Comparison of ENCODE assay signal across 8 cellular contexts in genomic region chr14:60657609-60657983, GRCh38. TPM values are rescaled to one million over a fixed set of nuclear protein-coding genes. Genes with fewer than 3 reads are reported as not detected.
DNase-seq lines count a peak whose midpoint lies in the region; ATAC-seq and TF ChIP-seq lines count a peak whose summit lies in the region.

No MANE protein-coding gene starts in this region.

- H3K4me3 ChIP-seq in CD8-positive, alpha-beta memory T cell (ENCODE audit: low read length): no peak overlapping the region
- H3K4me3 ChIP-seq in Jurkat, Clone E6-1 (ENCODE audit: low read length): peak overlapping the region; percentile 43
- peak overlapping the region; percentile 46 for H3K4me3 ChIP-seq in ectodermal cell (ENCODE audit: insufficient read depth, low read depth, low read length)
- peak overlapping the region; percentile 42 to 59 for H3K4me3 ChIP-seq in neutrophil (ENCODE audit: low read depth in 1 of 2, low read length in 1 of 2)

- ATAC-seq in HG03354 (IDR thresholded peaks at IDR 0.05; ENCODE audit: poor library complexity, severe bottlenecking, unreplicated experiment): no peak

- TF ChIP-seq CTCF in neutrophil (IDR thresholded peaks at IDR 0.05): no peak

- CTCF ChIA-PET in CD8-positive, alpha-beta memory T cell (lab: Charles Lee): no interaction called here

- no peak overlapping the region for H3K27ac ChIP-seq in CD8-positive, alpha-beta memory T cell (ENCODE audit: low read depth, low read length)
- no peak overlapping the region for H3K27ac ChIP-seq in ectodermal cell (ENCODE audit: insufficient read depth, low read depth, low read length, poor library complexity, severe bottlenecking)
- H3K27ac ChIP-seq in neutrophil: no peak overlapping the region

- H3K27me3 ChIP-seq in CD8-positive, alpha-beta memory T cell (ENCODE audit: insufficient read depth, low read length, poor library complexity, severe bottlenecking): peaks cover 52% of the 10 kb centered on the region
- H3K27me3 ChIP-seq in ectodermal cell (ENCODE audit: control insufficient read depth, insufficient read depth, low read length, poor library complexity, severe bottlenecking) (peaks cover 78% of the 10 kb centered on the region), neutrophil (peaks cover 100% of the 10 kb centered on the region)

- POLR2A ChIA-PET in CD8-positive, alpha-beta memory T cell (lab: Charles Lee): no interaction called here

- peaks cover 44 to 55% (median 50%) of the 10 kb centered on the region in 3 donors for H3K4me1 Mint-ChIP-seq in CD8-positive, alpha-beta memory T cell

- H3K27me3 Mint-ChIP-seq in CD8-positive, alpha-beta memory T cell: peaks cover 61 to 83% of the 10 kb centered on the region in 2 donors

- no peaks in the 10 kb centered on the region for H3K9me3 ChIP-seq in CD8-positive, alpha-beta memory T cell (ENCODE audit: low read length)
- H3K9me3 ChIP-seq in ectodermal cell (ENCODE audit: control insufficient read depth, low read length) (no peaks in the 10 kb centered on the region), neutrophil (no peaks in the 10 kb centered on the region)

- H3K27ac Mint-ChIP-seq in CD8-positive, alpha-beta memory T cell: no peak overlapping the region

- H3K36me3 Mint-ChIP-seq in CD8-positive, alpha-beta memory T cell: no peaks in the 10 kb centered on the region

- no peaks in the 10 kb centered on the region for H3K9me3 Mint-ChIP-seq in CD8-positive, alpha-beta memory T cell

- no peaks in the 10 kb centered on the region for H3K36me3 ChIP-seq in CD8-positive, alpha-beta memory T cell (ENCODE audit: insufficient read depth, low read length)
- H3K36me3 ChIP-seq in ectodermal cell (ENCODE audit: control insufficient read depth, insufficient read depth, low read length) (no peaks in the 10 kb centered on the region), neutrophil (no peaks in the 10 kb centered on the region)

- peak overlapping the region; percentile 35 to 87 (median 80) for H3K4me3 Mint-ChIP-seq in CD8-positive, alpha-beta memory T cell

- H3K4me1 ChIP-seq in CD8-positive, alpha-beta memory T cell (ENCODE audit: insufficient read depth, low read length): peaks cover 19% of the 10 kb centered on the region
- peaks cover 44% of the 10 kb centered on the region for H3K4me1 ChIP-seq in ectodermal cell (ENCODE audit: control insufficient read depth, insufficient read depth, low read length)
- H3K4me1 ChIP-seq in neutrophil (ENCODE audit: control insufficient read depth in 1 of 2, insufficient read depth in 1 of 2, low read depth in 1 of 2, low read length in 1 of 2): peaks cover 20 to 22% of the 10 kb centered on the region in 2 experiments

- no peak for DNase-seq in CD8-positive, alpha-beta memory T cell
- DNase-seq in Jurkat, Clone E6-1 (ENCODE audit: low read depth, low spot score): no peak
- no peak for DNase-seq in AG20443 (ENCODE audit: low spot score)
- DNase-seq in occipital lobe (lab: John Stamatoyannopoulos, UW): no peak
- no peak for DNase-seq in NOMO-1 treated with dmso at 0.1 percent for 144 hours (lab: John Stamatoyannopoulos, UW; ENCODE audit: unreplicated experiment)

- 0% methylated on average over 26 of the region's 26 CpGs for WGBS in ectodermal cell, 2 experiments

RNA-seq across cellular contexts. Expression of gene SIX1, which starts 8.3 kb away (rescaled TPM):
- not detected for total RNA-seq in CD8-positive, alpha-beta memory T cell
- polyA plus RNA-seq in CD8-positive, alpha-beta memory T cell: not detected
- polyA plus RNA-seq in Jurkat, Clone E6-1 (2012; ENCODE audit: insufficient read depth, insufficient read length): 2.5 TPM
- polyA plus RNA-seq in ectodermal cell (2013, experiment 1 of 4): 2.7 TPM
- 1.4 TPM for polyA plus RNA-seq in ectodermal cell (2013, experiment 2 of 4)
- 1.7 TPM for polyA plus RNA-seq in ectodermal cell (2013, experiment 3 of 4)
- 1.8 TPM for polyA plus RNA-seq in ectodermal cell (2013, experiment 4 of 4)
- total RNA-seq in occipital lobe: 0.47 TPM
